Comparison of ENCODE assay signal across 7 cellular contexts in genomic region chr2:230603317-230603716, GRCh38.
DNase-seq lines count a peak whose midpoint lies in the region; ATAC-seq and TF ChIP-seq lines count a peak whose summit lies in the region.
"Not testable (repeated sequence)": the region's sequence is repeated elsewhere in the genome, so short reads cannot be mapped to it uniquely, and the experiment has no call there.

No MANE protein-coding gene starts in this region.

- H3K4me1 ChIP-seq in CD4-positive, alpha-beta memory T cell (ENCODE audit: insufficient read depth, low read length), result peaks cover 57% of the 10 kb centered on the region
- H3K4me1 ChIP-seq in MM.1S (ENCODE audit: low read length) (peaks cover 17% of the 10 kb centered on the region), spleen (peaks cover 0 to 59% (median 38%) of the 10 kb centered on the region in 6 donors)

- H3K36me3 ChIP-seq in CD4-positive, alpha-beta memory T cell (ENCODE audit: insufficient read depth, low read length); MM.1S (replicated peaks; ENCODE audit: insufficient read depth, low read length); spleen: not testable (repeated sequence)

- peak overlapping the region; percentile 41 to 44 for H3K4me3 ChIP-seq in CD4-positive, alpha-beta memory T cell (ENCODE audit: low read length in 2 of 2)
- not testable (repeated sequence) for H3K4me3 ChIP-seq in MM.1S (ENCODE audit: low read length); spleen

- H3K27me3 Mint-ChIP-seq in CD4-positive, alpha-beta memory T cell; T-helper 17 cell; activated CD8-positive, alpha-beta T cell treated with anti-CD3 and anti-CD28 coated beads, Interleukin-2, amount 10 ng/mL, durations not matched to agents 7 days and 5 days (ENCODE audit: low read depth); activated naive CD4-positive, alpha-beta T cell treated with anti-CD3 and anti-CD28 coated beads, Interleukin-2, amount 50 U/mL, for 24 hours; effector memory CD8-positive, alpha-beta T cell: not testable (repeated sequence)

- H3K4me3 Mint-ChIP-seq in CD4-positive, alpha-beta memory T cell, result peak overlapping the region in 7 of 8 donors; percentile 68 to 85 (median 80)
- peak overlapping the region; percentile 71 for H3K4me3 Mint-ChIP-seq in T-helper 17 cell
- peak overlapping the region; percentile 59 for H3K4me3 Mint-ChIP-seq in activated CD8-positive, alpha-beta T cell treated with anti-CD3 and anti-CD28 coated beads, Interleukin-2, amount 10 ng/mL, durations not matched to agents 7 days and 5 days
- peak overlapping the region; percentile 64 for H3K4me3 Mint-ChIP-seq in activated naive CD4-positive, alpha-beta T cell treated with anti-CD3 and anti-CD28 coated beads, Interleukin-2, amount 50 U/mL, for 24 hours
- peak overlapping the region; percentile 59 to 70 for H3K4me3 Mint-ChIP-seq in effector memory CD8-positive, alpha-beta T cell

- H4K20me1 ChIP-seq in MM.1S (ENCODE audit: insufficient read depth, low read length), result not testable (repeated sequence)

- H3K4me1 Mint-ChIP-seq in CD4-positive, alpha-beta memory T cell, result peaks cover 43 to 75% (median 58%) of the 10 kb centered on the region in 4 donors
- peaks cover 23% of the 10 kb centered on the region for H3K4me1 Mint-ChIP-seq in T-helper 17 cell
- H3K4me1 Mint-ChIP-seq in activated CD8-positive, alpha-beta T cell treated with anti-CD3 and anti-CD28 coated beads, Interleukin-2, amount 10 ng/mL, durations not matched to agents 7 days and 5 days (ENCODE audit: low read depth), result peaks cover 56% of the 10 kb centered on the region
- H3K4me1 Mint-ChIP-seq in activated naive CD4-positive, alpha-beta T cell treated with anti-CD3 and anti-CD28 coated beads, Interleukin-2, amount 50 U/mL, for 24 hours, result peaks cover 61% of the 10 kb centered on the region
- H3K4me1 Mint-ChIP-seq in effector memory CD8-positive, alpha-beta T cell (ENCODE audit: low read depth in 2 of 2), result peaks cover 34 to 49% of the 10 kb centered on the region in 2 donors

- ATAC-seq in T-helper 17 cell; activated CD8-positive, alpha-beta T cell treated with anti-CD3 and anti-CD28 coated beads, Interleukin-2, amount 10 ng/mL, durations not matched to agents 7 days and 5 days: not testable (repeated sequence)
- peak; percentile 31 for ATAC-seq in effector memory CD8-positive, alpha-beta T cell (replicated peaks)

- POLR2A ChIA-PET in CD4-positive, alpha-beta memory T cell (lab: Charles Lee; ENCODE audit: partially characterized antibody), result interaction anchor here (0.7 to 2.2 kb wide), 19 partner anchors 10 to 681 kb away, joined by 3 to 23 read pairs (median 6); partner anchors contain the start of genes FBXO36, SP100, SP110 and SP140
- POLR2A ChIA-PET in activated CD8-positive, alpha-beta T cell treated with anti-CD3 and anti-CD28 coated beads, Interleukin-2, amount 10 ng/mL, durations not matched to agents 7 days and 5 days (lab: Charles Lee), result interaction anchor here (0.6 to 1.4 kb wide), 7 partner anchors 27 to 682 kb away, joined by 3 to 4 read pairs (median 3); partner anchors contain the start of genes SP140L and TRIP12

- not testable (repeated sequence) for TF ChIP-seq CTCF in MM.1S (IDR thresholded peaks at IDR 0.05; ENCODE audit: low read length); spleen (IDR thresholded peaks at IDR 0.05 in 8 of 11, conservative IDR thresholded peaks at IDR 0.05 in 3 of 11)

- H3K4me2 ChIP-seq in MM.1S (ENCODE audit: low read depth, low read length), result peak overlapping the region; percentile 71; the same call in 1 of the 2 replicates

- not testable (repeated sequence) for H3K9ac ChIP-seq in MM.1S (ENCODE audit: low read length)

- H2AFZ ChIP-seq in MM.1S (ENCODE audit: low read length), result not testable (repeated sequence)

- peaks cover 5 to 40% (median 23%) of the 10 kb centered on the region in 8 donors for H3K9me3 Mint-ChIP-seq in CD4-positive, alpha-beta memory T cell
- peaks cover 28% of the 10 kb centered on the region for H3K9me3 Mint-ChIP-seq in activated CD8-positive, alpha-beta T cell treated with anti-CD3 and anti-CD28 coated beads, Interleukin-2, amount 10 ng/mL, durations not matched to agents 7 days and 5 days (ENCODE audit: insufficient read depth)
- H3K9me3 Mint-ChIP-seq in activated naive CD4-positive, alpha-beta T cell treated with anti-CD3 and anti-CD28 coated beads, Interleukin-2, amount 50 U/mL, for 24 hours, result peaks cover 15% of the 10 kb centered on the region
- not testable (repeated sequence) for H3K9me3 Mint-ChIP-seq in effector memory CD8-positive, alpha-beta T cell

- H3K27ac Mint-ChIP-seq in CD4-positive, alpha-beta memory T cell, result peak overlapping the region; percentile 81 to 99 (median 97)
- peak overlapping the region; percentile 83 for H3K27ac Mint-ChIP-seq in T-helper 17 cell
- H3K27ac Mint-ChIP-seq in activated CD8-positive, alpha-beta T cell treated with anti-CD3 and anti-CD28 coated beads, Interleukin-2, amount 10 ng/mL, durations not matched to agents 7 days and 5 days, result peak overlapping the region; percentile 98
- peak overlapping the region; percentile 95 for H3K27ac Mint-ChIP-seq in activated naive CD4-positive, alpha-beta T cell treated with anti-CD3 and anti-CD28 coated beads, Interleukin-2, amount 50 U/mL, for 24 hours
- H3K27ac Mint-ChIP-seq in effector memory CD8-positive, alpha-beta T cell, result peak overlapping the region; percentile 90 to 98

- peak overlapping the region; percentile 59 for H3K27ac ChIP-seq in CD4-positive, alpha-beta memory T cell (ENCODE audit: low read depth, low read length)
- H3K27ac ChIP-seq in MM.1S (ENCODE audit: low read length), result peak overlapping the region; percentile 84; the same call in 1 of the 2 replicates
- H3K27ac ChIP-seq in spleen, result peak overlapping the region; percentile 67 to 86 (median 82)

- H3F3A ChIP-seq in MM.1S (ENCODE audit: insufficient read depth, low read length), result not testable (repeated sequence)

- not testable (repeated sequence) for H3K79me2 ChIP-seq in MM.1S (ENCODE audit: low read length)

- not testable (repeated sequence) for TF ChIP-seq POLR2A in spleen (IDR thresholded peaks at IDR 0.05)

- H3K27me3 ChIP-seq in CD4-positive, alpha-beta memory T cell (ENCODE audit: insufficient read depth, low read length); MM.1S (replicated peaks; ENCODE audit: insufficient read depth, low read length); spleen (replicated peaks in 1 of 7): not testable (repeated sequence)

- DNase-seq in CD4-positive, alpha-beta memory T cell, result peak in 1 of 5 donors; percentile 48
- not testable (repeated sequence) for DNase-seq in MM.1S; T-helper 17 cell; activated CD8-positive, alpha-beta T cell treated with anti-CD3 and anti-CD28 coated beads, Interleukin-2, amount 10 ng/mL, durations not matched to agents 7 days and 5 days; effector memory CD8-positive, alpha-beta T cell; spleen

- peaks cover 12 to 22% of the 10 kb centered on the region in 2 donors for H3K36me3 Mint-ChIP-seq in CD4-positive, alpha-beta memory T cell
- H3K36me3 Mint-ChIP-seq in T-helper 17 cell (ENCODE audit: low read depth); effector memory CD8-positive, alpha-beta T cell (ENCODE audit: insufficient read depth): not testable (repeated sequence)
- peaks cover 66% of the 10 kb centered on the region for H3K36me3 Mint-ChIP-seq in activated CD8-positive, alpha-beta T cell treated with anti-CD3 and anti-CD28 coated beads, Interleukin-2, amount 10 ng/mL, durations not matched to agents 7 days and 5 days (ENCODE audit: low read depth)
- peaks cover 18% of the 10 kb centered on the region for H3K36me3 Mint-ChIP-seq in activated naive CD4-positive, alpha-beta T cell treated with anti-CD3 and anti-CD28 coated beads, Interleukin-2, amount 50 U/mL, for 24 hours

- intact Hi-C loops in CD4-positive, alpha-beta memory T cell (cut with micrococcal nuclease), result loop anchor here (2.0 to 5.0 kb wide), 3 partner anchors 161 to 379 kb away; partner anchors contain the start of gene SP140
- intact Hi-C loops in spleen (cut with DNase I; ENCODE audit: low total_unique reads), result not testable (repeated sequence)

- not testable (repeated sequence) for H3K9me3 ChIP-seq in CD4-positive, alpha-beta memory T cell (ENCODE audit: control insufficient read depth in 1 of 2, low read length in 2 of 2); MM.1S (replicated peaks; ENCODE audit: insufficient read depth, low read length); T-helper 17 cell (ENCODE audit: control insufficient read depth, low read length, poor library complexity, severe bottlenecking)
- peaks cover 0 to 34% (median 15%) of the 10 kb centered on the region in 8 donors for H3K9me3 ChIP-seq in spleen

- CTCF ChIA-PET in CD4-positive, alpha-beta memory T cell (lab: Charles Lee; ENCODE audit: partially characterized antibody), result interaction anchor here (0.6 to 2.4 kb wide), 5 partner anchors 8 to 400 kb away, joined by 3 to 9 read pairs (median 4); no protein-coding TSS in a partner anchor
- CTCF ChIA-PET in activated CD8-positive, alpha-beta T cell treated with anti-CD3 and anti-CD28 coated beads, Interleukin-2, amount 10 ng/mL, durations not matched to agents 7 days and 5 days (lab: Charles Lee), result interaction anchor here (1.1 to 1.9 kb wide), 6 partner anchors 7 to 595 kb away, joined by 3 to 6 read pairs (median 4); no protein-coding TSS in a partner anchor

- not testable (repeated sequence) for H3K9me2 ChIP-seq in MM.1S (replicated peaks; ENCODE audit: insufficient read depth, low read length)
